In the genomic region with DNA sequence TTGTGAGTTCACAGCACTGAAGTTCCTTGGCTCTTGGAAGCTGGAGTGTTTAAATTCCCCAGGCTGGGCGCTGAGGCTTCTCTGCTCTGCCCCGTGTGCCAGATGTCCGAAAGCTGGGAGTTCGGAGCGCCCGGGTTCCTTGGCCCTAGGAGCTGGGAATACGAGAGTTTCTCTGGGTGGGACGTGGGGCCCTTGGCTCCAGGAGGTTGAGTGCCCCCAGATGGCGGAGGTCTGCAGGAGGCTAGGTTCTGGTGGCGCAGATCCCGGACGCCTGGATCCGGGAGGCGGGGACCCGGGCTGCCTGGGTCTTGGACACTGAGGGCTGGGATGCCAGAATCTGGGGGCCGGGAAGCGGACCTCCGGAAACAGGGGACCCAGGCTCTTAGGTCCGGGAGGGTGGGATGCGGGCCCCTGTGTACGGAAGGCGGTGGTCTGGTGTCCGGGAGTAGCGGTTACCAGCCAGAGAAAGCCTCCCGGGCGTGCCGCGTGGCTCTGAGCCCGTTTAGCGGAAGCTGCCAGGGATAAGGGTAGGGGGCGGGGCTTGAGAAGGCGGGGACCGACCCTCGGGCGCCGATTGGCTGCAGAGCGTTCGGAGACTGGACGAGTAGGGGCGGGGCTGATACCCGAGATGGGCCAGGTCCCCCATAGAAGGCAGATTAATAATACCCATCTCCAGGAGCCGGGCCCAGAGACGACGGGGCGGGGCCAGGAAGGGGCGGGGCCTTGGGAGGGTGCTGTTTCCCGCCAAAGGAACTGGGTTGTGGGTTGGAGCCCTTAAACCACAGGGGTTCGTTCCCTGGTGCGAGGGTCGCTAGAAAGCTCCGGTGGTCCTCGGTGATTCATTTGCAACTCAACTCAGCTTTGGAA, we compare ENCODE assay signal across 8 cellular contexts. TPM values are rescaled to one million over a fixed set of nuclear protein-coding genes. Genes with fewer than 3 reads are reported as not detected.
DNase-seq lines count a peak whose midpoint lies in the region; ATAC-seq and TF ChIP-seq lines count a peak whose summit lies in the region.

A gene (minus strand): TSS at position 494 of the 867 bp plus-strand sequence. CDS start 629 bp downstream, outside the sequence.

- 2% methylated on average over 32 to 37 of the region's 52 CpGs for WGBS in testis, 2 donors

- peak; percentile 34 for TF ChIP-seq POLR2A in testis (IDR thresholded peaks at IDR 0.05)

- no peaks in the 10 kb centered on the region for H3K9me3 ChIP-seq in osteoblast (ENCODE audit: low read depth, low read length)
- H3K9me3 ChIP-seq in testis, result no peaks in the 10 kb centered on the region

- H3K4me2 ChIP-seq in osteoblast (ENCODE audit: insufficient read depth, low read length), result peak within 1 kb of the TSS; percentile 99

- no peak for TF ChIP-seq CTCF in osteoblast (IDR thresholded peaks at IDR 0.05; ENCODE audit: extremely low read depth, low read depth, low read length)
- no peak for TF ChIP-seq CTCF in testis (IDR thresholded peaks at IDR 0.05)

- H3K27me3 Mint-ChIP-seq in activated naive CD4-positive, alpha-beta T cell treated with anti-CD3 and anti-CD28 coated beads, Interleukin-2, amount 10 ng/mL, durations not matched to agents 7 days and 5 days, result peaks cover 10% of the 10 kb centered on the region

- peak within 1 kb of the TSS; percentile 96 for H3K4me3 Mint-ChIP-seq in activated naive CD4-positive, alpha-beta T cell treated with anti-CD3 and anti-CD28 coated beads, Interleukin-2, amount 10 ng/mL, durations not matched to agents 7 days and 5 days

- H3K4me3 ChIP-seq in osteoblast (ENCODE audit: insufficient read depth, low read length), result peak within 1 kb of the TSS; percentile 80
- H3K4me3 ChIP-seq in testis, result peak within 1 kb of the TSS; percentile 71 to 72

- peaks cover 68% of the 10 kb centered on the region for H3K4me1 Mint-ChIP-seq in activated naive CD4-positive, alpha-beta T cell treated with anti-CD3 and anti-CD28 coated beads, Interleukin-2, amount 10 ng/mL, durations not matched to agents 7 days and 5 days

- ATAC-seq in HG02571 (IDR thresholded peaks at IDR 0.05; ENCODE audit: unreplicated experiment) (peak; percentile 61), SK-N-SH treated with all-trans-retinoic acid at 6 μM for 48 hours (peak; percentile 79)

- H3K27ac Mint-ChIP-seq in activated naive CD4-positive, alpha-beta T cell treated with anti-CD3 and anti-CD28 coated beads, Interleukin-2, amount 10 ng/mL, durations not matched to agents 7 days and 5 days, result peak within 1 kb of the TSS; percentile 93

- peaks cover 30% of the 10 kb centered on the region for H4K20me1 ChIP-seq in osteoblast (ENCODE audit: insufficient read depth, low read length)

- H3K4me1 ChIP-seq in osteoblast (ENCODE audit: insufficient read depth, low read length) (peaks cover 40% of the 10 kb centered on the region), testis (peaks cover 31% of the 10 kb centered on the region)

- peaks cover 22% of the 10 kb centered on the region for H3K36me3 ChIP-seq in osteoblast (ENCODE audit: insufficient read depth, low read length)
- no peaks in the 10 kb centered on the region for H3K36me3 ChIP-seq in testis (ENCODE audit: low read depth, missing control alignments)

- no peak within 1 kb of the TSS for H2AFZ ChIP-seq in osteoblast (ENCODE audit: low read length)

- DNase-seq in GM04503 (ENCODE audit: low read depth), result peak; percentile 72
- DNase-seq in NCI-H1105 (lab: John Stamatoyannopoulos, UW), result peak; percentile 91
- peak; percentile 99 for DNase-seq in activated naive CD4-positive, alpha-beta T cell treated with anti-CD3 and anti-CD28 coated beads, Interleukin-2, amount 10 ng/mL, durations not matched to agents 7 days and 5 days
- peak; percentile 99 for DNase-seq in glomerular visceral epithelial cell (ENCODE audit: extremely low spot score)
- DNase-seq in osteoblast (ENCODE audit: insufficient read length, low spot score, missing footprints), result peak; percentile 99
- DNase-seq in testis, result peak; percentile 97

- no peaks in the 10 kb centered on the region for H3K27me3 ChIP-seq in osteoblast (ENCODE audit: insufficient read depth, low read length)
- H3K27me3 ChIP-seq in testis, result no peaks in the 10 kb centered on the region

- H3K36me3 Mint-ChIP-seq in activated naive CD4-positive, alpha-beta T cell treated with anti-CD3 and anti-CD28 coated beads, Interleukin-2, amount 10 ng/mL, durations not matched to agents 7 days and 5 days, result peaks cover 26% of the 10 kb centered on the region

- CTCF ChIA-PET in activated naive CD4-positive, alpha-beta T cell treated with anti-CD3 and anti-CD28 coated beads, Interleukin-2, amount 10 ng/mL, durations not matched to agents 7 days and 5 days (lab: Charles Lee), result interaction anchor here (0.7 to 1.9 kb wide), 5 partner anchors 21 to 52 kb away, joined by 3 to 12 read pairs (median 5); no protein-coding TSS in a partner anchor

- intact Hi-C loops in testis (cut with DNase I; ENCODE audit: low total_unique reads), result no loop called here

- H3K27ac ChIP-seq in osteoblast (ENCODE audit: low read depth, low read length) (peak within 1 kb of the TSS; percentile 97), testis (peak within 1 kb of the TSS; percentile 83 to 87)

- no peaks in the 10 kb centered on the region for H3K9me3 Mint-ChIP-seq in activated naive CD4-positive, alpha-beta T cell treated with anti-CD3 and anti-CD28 coated beads, Interleukin-2, amount 10 ng/mL, durations not matched to agents 7 days and 5 days

- peaks cover 49% of the 10 kb centered on the region for H3K79me2 ChIP-seq in osteoblast (ENCODE audit: insufficient read depth, low read length)

TF ChIP-seq in SK-N-SH treated with all-trans-retinoic acid at 6 μM for 48 hours, 23 proteins besides CTCF, POLR2A, EP300 and RAD21:
- TF ChIP-seq ZFP3 (CRISPR knock-in tag; IDR thresholded peaks at IDR 0.05) (0 out of 2 replicates have a peak, but pooled peaks have one; percentile 29), TCF4 (CRISPR knock-in tag; IDR thresholded peaks at IDR 0.05; ENCODE audit: borderline replicate concordance) (no peak)

RNA-seq across cellular contexts. Expression of the gene that starts here (rescaled TPM):
- total RNA-seq in osteoblast (274 and 354 TPM in 2 replicates), testis (10 to 100 TPM; 58.1 to 69.9 TPM)
- polyA plus RNA-seq in testis (ENCODE audit: insufficient read depth, low read depth, low replicate concordance), result 91.0 TPM

Comparison
In these comparisons a context has a peak if more than half of its experiments do, and no peak if none do; other contexts are left out.
1. Peak in every context shown above with its lines: DNase-seq, ATAC-seq, H3K4me3 ChIP-seq and H3K27ac ChIP-seq.